27 cellular contexts compared by ENCODE assay signal in the genomic region with DNA sequence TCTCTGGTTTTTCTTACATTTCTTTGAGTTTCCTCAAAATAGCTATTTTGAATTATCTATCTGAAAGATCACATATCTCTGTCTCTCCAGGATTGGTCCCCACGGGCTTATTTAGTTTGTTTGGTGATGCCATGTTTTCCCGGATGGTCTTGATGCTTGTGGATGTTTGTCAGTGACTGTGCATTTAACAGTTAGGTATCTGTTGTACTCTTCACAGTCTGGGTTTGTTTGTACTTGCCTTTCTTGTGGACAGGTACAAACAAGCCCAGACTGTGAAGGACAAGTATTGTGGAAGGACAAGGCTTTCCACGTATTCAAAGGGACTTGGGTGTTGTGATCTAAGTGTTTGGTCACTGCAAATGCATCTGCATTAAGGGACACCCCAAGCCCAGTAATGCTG.
"Had no signal": no experiment of that assay in that cellular context is flagged by ENCODE, and none has a peak within 500 bp of the region (broad histone marks: within the 10 kb centered on the region; RNA-seq: fewer than 3 reads in every experiment).

No MANE protein-coding gene starts in this region.

- H3K36me3 ChIP-seq: ascending aorta, cardiac muscle cell, SJCRH30, WERI-Rb-1 had no signal

- H3K9me3 ChIP-seq: body of pancreas had no signal

- DNase-seq: activated CD4-positive, alpha-beta memory T cell treated with anti-CD3 and anti-CD28 coated beads, Interleukin-2, amount 10 ng/mL, durations not matched to agents 7 days and 5 days; activated CD4-positive, alpha-beta T cell treated with anti-CD3 and anti-CD28 coated beads for 36 hours; activated CD4-positive, alpha-beta T cell treated with anti-CD3 and anti-CD28 coated beads, Interleukin-2, amount 50 U/mL, for 1 hour; activated effector memory CD4-positive, alpha-beta T cell treated with Interleukin-2 at 50 U/mL for 16 hours; activated naive CD4-positive, alpha-beta T cell treated with Interleukin-2 at 50 U/mL for 16 hours; activated naive CD8-positive, alpha-beta T cell treated with anti-CD3 and anti-CD28 coated beads, Interleukin-2, amount 50 U/mL, for 24 hours; activated T-cell treated with anti-CD3 and anti-CD28 coated beads, Interleukin-2, amount 50 U/mL, for 1 hour; amniotic stem cell; body of pancreas; IMR-90; Kasumi-1; KBM-7; NCI-H1048; NCI-H187 treated with DMSO at 0.1 percent for 48 hours; NCI-H2081 treated with DMSO at 0.1 percent for 48 hours; NCI-H510A treated with DMSO at 0.1 percent for 48 hours; NCI-H69; NK-92 treated with Interleukin-12 subunit alpha and Interleukin-12 subunit beta, amount 100 ng/mL, for 24 hours; OCI-M1; Right ventricle myocardium superior; RPMI8226; SJCRH30; SK-N-SH; T-helper 1 cell; WERI-Rb-1 had no signal

- H3K4me2 ChIP-seq: SK-N-SH had no signal

- H3K9ac ChIP-seq: SK-N-SH had no signal

- H3K4me3 ChIP-seq: ascending aorta, body of pancreas, cardiac muscle cell, SJCRH30 had no signal

- H3K27ac ChIP-seq: ascending aorta, body of pancreas, cardiac muscle cell, SJCRH30, WERI-Rb-1 had no signal

- H3K27me3 ChIP-seq: ascending aorta, body of pancreas, cardiac muscle cell, SJCRH30 had no signal

- H3K4me1 ChIP-seq: ascending aorta, body of pancreas, SJCRH30 had no signal
